25 cellular contexts compared by ENCODE assay signal in the genomic region with DNA sequence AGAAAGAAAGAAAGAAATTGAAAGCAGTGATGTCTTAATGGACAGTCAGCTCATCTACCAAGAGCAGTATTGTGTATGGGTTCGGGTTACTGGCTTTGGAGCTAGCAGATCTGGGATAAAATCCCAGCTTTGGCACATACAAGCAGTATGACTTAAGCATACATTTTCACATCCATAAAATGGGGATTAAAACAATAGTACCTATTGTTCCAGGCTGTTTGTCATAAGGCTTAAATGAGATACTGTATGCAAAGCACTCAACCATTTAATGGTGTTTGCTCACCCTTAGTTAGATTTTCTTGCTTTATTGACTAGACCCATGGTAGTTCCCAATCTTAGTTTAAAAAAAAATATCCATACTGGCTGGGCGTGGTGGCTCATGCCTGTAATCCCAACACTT.
"Had no signal": no experiment of that assay in that cellular context is flagged by ENCODE, and none has a peak within 500 bp of the region (broad histone marks: within the 10 kb centered on the region; RNA-seq: fewer than 3 reads in every experiment).

No MANE protein-coding gene starts in this region.

- H3K27ac ChIP-seq: colonic mucosa, coronary artery, dorsolateral prefrontal cortex, epithelial cell of prostate, esophagus muscularis mucosa, esophagus squamous epithelium, foreskin keratinocyte, gastrocnemius medialis, gastroesophageal sphincter, heart left ventricle, heart right ventricle, hepatocyte had no signal

- H3K4me3 ChIP-seq: colonic mucosa, coronary artery, dorsolateral prefrontal cortex, esophagus muscularis mucosa, esophagus squamous epithelium, gastrocnemius medialis, gastroesophageal sphincter, heart left ventricle, heart right ventricle, hepatocyte had no signal

- H3K9me3 ChIP-seq: colonic mucosa, esophagus muscularis mucosa, esophagus squamous epithelium, gastrocnemius medialis, gastroesophageal sphincter, heart left ventricle, heart right ventricle had no signal

- ATAC-seq: effector memory CD8-positive, alpha-beta T cell; esophagus mucosa; foreskin keratinocyte; gastrocnemius medialis; gastroesophageal sphincter; heart left ventricle; heart right ventricle had no signal

- H3K4me1 ChIP-seq: colonic mucosa, esophagus muscularis mucosa, esophagus squamous epithelium, foreskin keratinocyte, gastroesophageal sphincter, heart left ventricle, heart right ventricle had no signal

- H3K36me3 ChIP-seq: colonic mucosa, esophagus muscularis mucosa, esophagus squamous epithelium, gastrocnemius medialis, gastroesophageal sphincter, heart left ventricle, heart right ventricle had no signal

- DNase-seq: colonic mucosa; cortex of kidney; dermis blood vessel endothelial cell; dorsolateral prefrontal cortex; effector CD4-positive, alpha-beta T cell; effector CD8-positive, alpha-beta T cell; effector memory CD4-positive, alpha-beta T cell; effector memory CD8-positive, alpha-beta T cell; endodermal cell; erythroblast; esophagus squamous epithelium; foreskin fibroblast; foreskin keratinocyte; foreskin melanocyte; gastrocnemius medialis; glutamatergic neuron; head of caudate nucleus; heart left ventricle; heart right ventricle had no signal
